In genomic region chr5:95032801-95033200, GRCh38 we compare ENCODE assay signal across 9 cellular contexts.
"Had no signal": no experiment of that assay in that cellular context is flagged by ENCODE, and none has a peak within 500 bp of the region (broad histone marks: within the 10 kb centered on the region; RNA-seq: fewer than 3 reads in every experiment).

No MANE protein-coding gene starts in this region.

- H3K27ac ChIP-seq: GM23248, HL-60 had no signal

- H3K36me3 ChIP-seq: HAP-1 had no signal

- FAIRE-seq: HepG2 had no signal

- H2AFZ ChIP-seq: GM23248 had no signal

- DNase-seq: GM23248, GOT3, H7, HFFc6, KBM-7 had no signal

- H3K36me3 Mint-ChIP-seq: IgD-negative memory B cell had no signal

- H3K4me1 Mint-ChIP-seq: IgD-negative memory B cell had no signal

- H3K9me3 ChIP-seq: HAP-1 had no signal

- H3K4me3 Mint-ChIP-seq: HFFc6, IgD-negative memory B cell had no signal

- H3K4me1 ChIP-seq: HAP-1 had no signal

- H3K27ac Mint-ChIP-seq: HFFc6, IgD-negative memory B cell had no signal

- H3K4me3 ChIP-seq: GM23248, HAP-1 had no signal

- H3K9ac ChIP-seq: GM23248 had no signal
